In the genomic region with DNA sequence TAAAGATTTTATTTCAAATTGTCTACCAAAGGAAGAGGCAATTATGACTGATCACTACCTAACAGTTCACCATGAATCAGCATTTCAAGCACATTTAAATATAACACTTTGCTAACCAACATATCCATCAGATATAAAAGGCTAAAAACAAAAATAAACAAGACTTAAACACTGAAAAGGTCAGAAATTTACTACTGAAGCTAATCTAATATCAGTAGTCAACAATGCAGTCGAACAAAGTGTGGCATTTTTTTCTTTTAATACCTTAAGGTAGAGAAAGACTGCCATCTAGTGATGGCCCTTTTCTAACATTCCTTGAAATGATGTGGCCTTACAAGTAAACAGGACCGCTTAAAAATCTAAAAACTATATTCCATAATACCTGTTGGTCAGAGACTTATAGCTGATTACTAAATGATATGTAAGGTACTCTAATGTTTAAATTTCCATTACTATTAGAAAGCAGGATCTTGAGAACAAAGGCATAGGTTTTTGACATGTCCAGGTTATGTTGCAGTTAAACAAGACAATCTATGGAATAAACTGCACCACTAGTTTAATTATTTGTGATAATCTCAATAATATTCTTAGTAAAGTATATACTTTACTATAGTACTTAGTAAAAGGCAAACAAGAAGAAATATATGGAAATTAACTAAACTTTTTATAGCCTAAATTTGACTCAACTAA, we compare ENCODE assay signal across 1 cellular context.
A peak's percentile ranks its signal among the peaks of the same experiment; 100 is the strongest.
TF ChIP-seq lines count a peak whose summit lies in the region.

No MANE protein-coding gene starts in this region.

TF ChIP-seq in K562, 482 proteins besides CTCF, POLR2A, EP300 and RAD21 (continued from another document and continues in another):
- TF ChIP-seq, protein P1, sequence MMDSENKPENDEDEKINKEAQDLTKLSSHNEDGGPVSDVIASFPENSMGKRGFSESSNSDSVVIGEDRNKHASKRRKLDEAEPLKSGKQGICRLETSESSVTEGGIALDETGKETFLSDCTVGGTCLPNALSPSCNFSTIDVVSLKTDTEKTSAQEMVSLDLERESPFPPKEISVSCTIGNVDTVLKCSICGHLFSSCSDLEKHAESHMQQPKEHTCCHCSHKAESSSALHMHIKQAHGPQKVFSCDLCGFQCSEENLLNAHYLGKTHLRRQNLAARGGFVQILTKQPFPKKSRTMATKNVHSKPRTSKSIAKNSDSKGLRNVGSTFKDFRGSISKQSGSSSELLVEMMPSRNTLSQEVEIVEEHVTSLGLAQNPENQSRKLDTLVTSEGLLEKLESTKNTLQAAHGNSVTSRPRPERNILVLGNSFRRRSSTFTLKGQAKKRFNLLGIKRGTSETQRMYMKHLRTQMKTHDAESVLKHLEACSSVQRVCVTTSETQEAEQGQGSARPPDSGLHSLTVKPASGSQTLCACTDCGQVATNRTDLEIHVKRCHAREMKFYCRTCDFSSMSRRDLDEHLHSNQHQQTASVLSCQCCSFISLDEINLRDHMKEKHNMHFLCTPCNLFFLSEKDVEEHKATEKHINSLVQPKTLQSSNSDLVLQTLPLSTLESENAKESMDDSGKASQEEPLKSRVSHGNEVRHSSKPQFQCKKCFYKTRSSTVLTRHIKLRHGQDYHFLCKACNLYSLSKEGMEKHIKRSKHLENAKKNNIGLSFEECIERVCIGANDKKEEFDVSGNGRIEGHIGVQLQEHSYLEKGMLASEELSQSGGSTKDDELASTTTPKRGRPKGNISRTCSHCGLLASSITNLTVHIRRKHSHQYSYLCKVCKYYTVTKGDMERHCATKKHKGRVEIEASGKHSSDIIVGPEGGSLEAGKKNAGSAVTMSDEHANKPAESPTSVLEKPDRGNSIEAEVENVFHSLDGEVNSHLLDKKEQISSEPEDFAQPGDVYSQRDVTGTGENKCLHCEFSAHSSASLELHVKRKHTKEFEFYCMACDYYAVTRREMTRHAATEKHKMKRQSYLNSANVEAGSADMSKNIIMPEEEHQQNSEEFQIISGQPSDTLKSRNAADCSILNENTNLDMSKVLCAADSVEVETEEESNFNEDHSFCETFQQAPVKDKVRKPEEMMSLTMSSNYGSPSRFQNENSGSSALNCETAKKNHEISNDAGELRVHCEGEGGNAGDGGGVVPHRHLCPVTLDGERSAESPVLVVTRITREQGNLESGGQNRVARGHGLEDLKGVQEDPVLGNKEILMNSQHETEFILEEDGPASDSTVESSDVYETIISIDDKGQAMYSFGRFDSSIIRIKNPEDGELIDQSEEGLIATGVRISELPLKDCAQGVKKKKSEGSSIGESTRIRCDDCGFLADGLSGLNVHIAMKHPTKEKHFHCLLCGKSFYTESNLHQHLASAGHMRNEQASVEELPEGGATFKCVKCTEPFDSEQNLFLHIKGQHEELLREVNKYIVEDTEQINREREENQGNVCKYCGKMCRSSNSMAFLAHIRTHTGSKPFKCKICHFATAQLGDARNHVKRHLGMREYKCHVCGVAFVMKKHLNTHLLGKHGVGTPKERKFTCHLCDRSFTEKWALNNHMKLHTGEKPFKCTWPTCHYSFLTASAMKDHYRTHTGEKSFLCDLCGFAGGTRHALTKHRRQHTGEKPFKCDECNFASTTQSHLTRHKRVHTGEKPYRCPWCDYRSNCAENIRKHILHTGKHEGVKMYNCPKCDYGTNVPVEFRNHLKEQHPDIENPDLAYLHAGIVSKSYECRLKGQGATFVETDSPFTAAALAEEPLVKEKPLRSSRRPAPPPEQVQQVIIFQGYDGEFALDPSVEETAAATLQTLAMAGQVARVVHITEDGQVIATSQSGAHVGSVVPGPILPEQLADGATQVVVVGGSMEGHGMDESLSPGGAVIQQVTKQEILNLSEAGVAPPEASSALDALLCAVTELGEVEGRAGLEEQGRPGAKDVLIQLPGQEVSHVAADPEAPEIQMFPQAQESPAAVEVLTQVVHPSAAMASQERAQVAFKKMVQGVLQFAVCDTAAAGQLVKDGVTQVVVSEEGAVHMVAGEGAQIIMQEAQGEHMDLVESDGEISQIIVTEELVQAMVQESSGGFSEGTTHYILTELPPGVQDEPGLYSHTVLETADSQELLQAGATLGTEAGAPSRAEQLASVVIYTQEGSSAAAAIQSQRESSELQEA (IDR thresholded peaks at IDR 0.05; ENCODE audit: low read depth), result no peak
- no peak for TF ChIP-seq SRSF9 (IDR thresholded peaks at IDR 0.05; ENCODE audit: borderline replicate concordance, low read depth, low read length)
- TF ChIP-seq HOXB6 (CRISPR knock-in tag; IDR thresholded peaks at IDR 0.05; ENCODE audit: borderline replicate concordance), result no peak
- no peak for TF ChIP-seq PTBP1 (IDR thresholded peaks at IDR 0.05; ENCODE audit: low read depth, low read length)
- TF ChIP-seq, protein P2, sequence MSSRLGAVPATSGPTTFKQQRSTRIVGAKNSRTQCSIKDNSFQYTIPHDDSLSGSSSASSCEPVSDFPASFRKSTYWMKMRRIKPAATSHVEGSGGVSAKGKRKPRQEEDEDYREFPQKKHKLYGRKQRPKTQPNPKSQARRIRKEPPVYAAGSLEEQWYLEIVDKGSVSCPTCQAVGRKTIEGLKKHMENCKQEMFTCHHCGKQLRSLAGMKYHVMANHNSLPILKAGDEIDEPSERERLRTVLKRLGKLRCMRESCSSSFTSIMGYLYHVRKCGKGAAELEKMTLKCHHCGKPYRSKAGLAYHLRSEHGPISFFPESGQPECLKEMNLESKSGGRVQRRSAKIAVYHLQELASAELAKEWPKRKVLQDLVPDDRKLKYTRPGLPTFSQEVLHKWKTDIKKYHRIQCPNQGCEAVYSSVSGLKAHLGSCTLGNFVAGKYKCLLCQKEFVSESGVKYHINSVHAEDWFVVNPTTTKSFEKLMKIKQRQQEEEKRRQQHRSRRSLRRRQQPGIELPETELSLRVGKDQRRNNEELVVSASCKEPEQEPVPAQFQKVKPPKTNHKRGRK (tag; IDR thresholded peaks at IDR 0.05), result no peak
- no peak for TF ChIP-seq ZNF431 (CRISPR knock-in tag; IDR thresholded peaks at IDR 0.05)
- TF ChIP-seq MIER1 (IDR thresholded peaks at IDR 0.05; ENCODE audit: low read depth), result no peak
- TF ChIP-seq RBM25 (IDR thresholded peaks at IDR 0.05; ENCODE audit: low read depth, low read length, severe bottlenecking), result no peak
- TF ChIP-seq ZNF165 (CRISPR knock-in tag; IDR thresholded peaks at IDR 0.05; ENCODE audit: borderline replicate concordance), result no peak
- TF ChIP-seq MCM2 (IDR thresholded peaks at IDR 0.05; ENCODE audit: low read depth), result no peak
- TF ChIP-seq SIN3A (IDR thresholded peaks at IDR 0.05; ENCODE audit: borderline replicate concordance in 2 of 2, control insufficient read depth in 1 of 2, low read depth in 2 of 2, low read length in 2 of 2), result no peak
- TF ChIP-seq SREBF2 (CRISPR knock-in tag; IDR thresholded peaks at IDR 0.05), result no peak
- peak; percentile 82 for TF ChIP-seq MAFG (tag; conservative IDR thresholded peaks at IDR 0.05)
- TF ChIP-seq, protein P3, sequence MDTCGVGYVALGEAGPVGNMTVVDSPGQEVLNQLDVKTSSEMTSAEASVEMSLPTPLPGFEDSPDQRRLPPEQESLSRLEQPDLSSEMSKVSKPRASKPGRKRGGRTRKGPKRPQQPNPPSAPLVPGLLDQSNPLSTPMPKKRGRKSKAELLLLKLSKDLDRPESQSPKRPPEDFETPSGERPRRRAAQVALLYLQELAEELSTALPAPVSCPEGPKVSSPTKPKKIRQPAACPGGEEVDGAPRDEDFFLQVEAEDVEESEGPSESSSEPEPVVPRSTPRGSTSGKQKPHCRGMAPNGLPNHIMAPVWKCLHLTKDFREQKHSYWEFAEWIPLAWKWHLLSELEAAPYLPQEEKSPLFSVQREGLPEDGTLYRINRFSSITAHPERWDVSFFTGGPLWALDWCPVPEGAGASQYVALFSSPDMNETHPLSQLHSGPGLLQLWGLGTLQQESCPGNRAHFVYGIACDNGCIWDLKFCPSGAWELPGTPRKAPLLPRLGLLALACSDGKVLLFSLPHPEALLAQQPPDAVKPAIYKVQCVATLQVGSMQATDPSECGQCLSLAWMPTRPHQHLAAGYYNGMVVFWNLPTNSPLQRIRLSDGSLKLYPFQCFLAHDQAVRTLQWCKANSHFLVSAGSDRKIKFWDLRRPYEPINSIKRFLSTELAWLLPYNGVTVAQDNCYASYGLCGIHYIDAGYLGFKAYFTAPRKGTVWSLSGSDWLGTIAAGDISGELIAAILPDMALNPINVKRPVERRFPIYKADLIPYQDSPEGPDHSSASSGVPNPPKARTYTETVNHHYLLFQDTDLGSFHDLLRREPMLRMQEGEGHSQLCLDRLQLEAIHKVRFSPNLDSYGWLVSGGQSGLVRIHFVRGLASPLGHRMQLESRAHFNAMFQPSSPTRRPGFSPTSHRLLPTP (IDR thresholded peaks at IDR 0.05; ENCODE audit: borderline replicate concordance, extremely low read depth, insufficient read length), result no peak
- TF ChIP-seq POLR3A (IDR thresholded peaks at IDR 0.05; ENCODE audit: borderline replicate concordance, extremely low read depth, insufficient read depth, insufficient read length), result no peak
- no peak for TF ChIP-seq KHSRP (IDR thresholded peaks at IDR 0.05)
- TF ChIP-seq ZNF586 (CRISPR knock-in tag; conservative IDR thresholded peaks at IDR 0.05), result no peak
- TF ChIP-seq ZNF232 (CRISPR knock-in tag; IDR thresholded peaks at IDR 0.05), result no peak
- no peak for TF ChIP-seq RHOXF2B (CRISPR knock-in tag; conservative IDR thresholded peaks at IDR 0.05)
- TF ChIP-seq CBX5 (IDR thresholded peaks at IDR 0.05; ENCODE audit: borderline replicate concordance, low read depth), result no peak
- TF ChIP-seq, protein P4, sequence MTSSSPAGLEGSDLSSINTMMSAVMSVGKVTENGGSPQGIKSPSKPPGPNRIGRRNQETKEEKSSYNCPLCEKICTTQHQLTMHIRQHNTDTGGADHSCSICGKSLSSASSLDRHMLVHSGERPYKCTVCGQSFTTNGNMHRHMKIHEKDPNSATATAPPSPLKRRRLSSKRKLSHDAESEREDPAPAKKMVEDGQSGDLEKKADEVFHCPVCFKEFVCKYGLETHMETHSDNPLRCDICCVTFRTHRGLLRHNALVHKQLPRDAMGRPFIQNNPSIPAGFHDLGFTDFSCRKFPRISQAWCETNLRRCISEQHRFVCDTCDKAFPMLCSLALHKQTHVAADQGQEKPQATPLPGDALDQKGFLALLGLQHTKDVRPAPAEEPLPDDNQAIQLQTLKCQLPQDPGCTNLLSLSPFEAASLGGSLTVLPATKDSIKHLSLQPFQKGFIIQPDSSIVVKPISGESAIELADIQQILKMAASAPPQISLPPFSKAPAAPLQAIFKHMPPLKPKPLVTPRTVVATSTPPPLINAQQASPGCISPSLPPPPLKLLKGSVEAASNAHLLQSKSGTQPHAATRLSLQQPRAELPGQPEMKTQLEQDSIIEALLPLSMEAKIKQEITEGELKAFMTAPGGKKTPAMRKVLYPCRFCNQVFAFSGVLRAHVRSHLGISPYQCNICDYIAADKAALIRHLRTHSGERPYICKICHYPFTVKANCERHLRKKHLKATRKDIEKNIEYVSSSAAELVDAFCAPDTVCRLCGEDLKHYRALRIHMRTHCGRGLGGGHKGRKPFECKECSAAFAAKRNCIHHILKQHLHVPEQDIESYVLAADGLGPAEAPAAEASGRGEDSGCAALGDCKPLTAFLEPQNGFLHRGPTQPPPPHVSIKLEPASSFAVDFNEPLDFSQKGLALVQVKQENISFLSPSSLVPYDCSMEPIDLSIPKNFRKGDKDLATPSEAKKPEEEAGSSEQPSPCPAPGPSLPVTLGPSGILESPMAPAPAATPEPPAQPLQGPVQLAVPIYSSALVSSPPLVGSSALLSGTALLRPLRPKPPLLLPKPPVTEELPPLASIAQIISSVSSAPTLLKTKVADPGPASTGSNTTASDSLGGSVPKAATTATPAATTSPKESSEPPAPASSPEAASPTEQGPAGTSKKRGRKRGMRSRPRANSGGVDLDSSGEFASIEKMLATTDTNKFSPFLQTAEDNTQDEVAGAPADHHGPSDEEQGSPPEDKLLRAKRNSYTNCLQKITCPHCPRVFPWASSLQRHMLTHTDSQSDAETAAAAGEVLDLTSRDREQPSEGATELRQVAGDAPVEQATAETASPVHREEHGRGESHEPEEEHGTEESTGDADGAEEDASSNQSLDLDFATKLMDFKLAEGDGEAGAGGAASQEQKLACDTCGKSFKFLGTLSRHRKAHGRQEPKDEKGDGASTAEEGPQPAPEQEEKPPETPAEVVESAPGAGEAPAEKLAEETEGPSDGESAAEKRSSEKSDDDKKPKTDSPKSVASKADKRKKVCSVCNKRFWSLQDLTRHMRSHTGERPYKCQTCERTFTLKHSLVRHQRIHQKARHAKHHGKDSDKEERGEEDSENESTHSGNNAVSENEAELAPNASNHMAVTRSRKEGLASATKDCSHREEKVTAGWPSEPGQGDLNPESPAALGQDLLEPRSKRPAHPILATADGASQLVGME (CRISPR knock-in tag; IDR thresholded peaks at IDR 0.05), result no peak
- no peak for TF ChIP-seq SMAD4 (CRISPR knock-in tag; conservative IDR thresholded peaks at IDR 0.05)
- TF ChIP-seq, protein P5, sequence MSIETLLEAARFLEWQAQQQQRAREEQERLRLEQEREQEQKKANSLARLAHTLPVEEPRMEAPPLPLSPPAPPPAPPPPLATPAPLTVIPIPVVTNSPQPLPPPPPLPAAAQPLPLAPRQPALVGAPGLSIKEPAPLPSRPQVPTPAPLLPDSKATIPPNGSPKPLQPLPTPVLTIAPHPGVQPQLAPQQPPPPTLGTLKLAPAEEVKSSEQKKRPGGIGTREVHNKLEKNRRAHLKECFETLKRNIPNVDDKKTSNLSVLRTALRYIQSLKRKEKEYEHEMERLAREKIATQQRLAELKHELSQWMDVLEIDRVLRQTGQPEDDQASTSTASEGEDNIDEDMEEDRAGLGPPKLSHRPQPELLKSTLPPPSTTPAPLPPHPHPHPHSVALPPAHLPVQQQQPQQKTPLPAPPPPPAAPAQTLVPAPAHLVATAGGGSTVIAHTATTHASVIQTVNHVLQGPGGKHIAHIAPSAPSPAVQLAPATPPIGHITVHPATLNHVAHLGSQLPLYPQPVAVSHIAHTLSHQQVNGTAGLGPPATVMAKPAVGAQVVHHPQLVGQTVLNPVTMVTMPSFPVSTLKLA (conservative IDR thresholded peaks at IDR 0.05), result no peak
- TF ChIP-seq TAF7 (tag; IDR thresholded peaks at IDR 0.05), result no peak
- TF ChIP-seq, protein P6, sequence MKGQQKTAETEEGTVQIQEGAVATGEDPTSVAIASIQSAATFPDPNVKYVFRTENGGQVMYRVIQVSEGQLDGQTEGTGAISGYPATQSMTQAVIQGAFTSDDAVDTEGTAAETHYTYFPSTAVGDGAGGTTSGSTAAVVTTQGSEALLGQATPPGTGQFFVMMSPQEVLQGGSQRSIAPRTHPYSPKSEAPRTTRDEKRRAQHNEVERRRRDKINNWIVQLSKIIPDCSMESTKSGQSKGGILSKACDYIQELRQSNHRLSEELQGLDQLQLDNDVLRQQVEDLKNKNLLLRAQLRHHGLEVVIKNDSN (CRISPR knock-in tag; IDR thresholded peaks at IDR 0.05), result no peak
- 0 out of 2 replicates have a peak, but pooled peaks have one; percentile 35 for TF ChIP-seq DPF2 (IDR thresholded peaks at IDR 0.05)
- TF ChIP-seq CBFB (CRISPR knock-in tag; IDR thresholded peaks at IDR 0.05), result no peak
- no peak for TF ChIP-seq KAT8 (IDR thresholded peaks at IDR 0.05; ENCODE audit: low read depth)
- TF ChIP-seq HLTF (IDR thresholded peaks at IDR 0.05), result no peak
